24 cellular contexts compared by ENCODE assay signal in the genomic region with DNA sequence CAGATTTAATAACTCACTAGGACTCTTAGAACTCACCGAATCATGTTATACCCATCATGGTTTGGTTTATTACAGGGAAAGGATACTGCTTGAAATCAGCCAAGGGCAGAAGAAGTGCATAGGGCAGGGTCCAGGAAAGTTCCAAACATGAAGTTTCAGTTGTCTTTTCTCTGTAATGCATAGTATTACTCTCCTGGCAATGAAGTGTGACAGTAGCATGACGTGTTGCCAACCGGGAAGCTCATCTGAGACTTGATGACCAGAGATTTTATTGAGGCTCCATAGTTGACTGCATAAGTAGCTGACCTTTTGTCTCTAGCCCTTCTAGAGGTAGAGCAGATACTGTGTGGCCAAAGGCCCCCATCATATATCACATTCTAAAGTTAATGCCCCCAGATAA.
DNase-seq lines count a peak whose midpoint lies in the region; ATAC-seq, FAIRE-seq and TF ChIP-seq lines count a peak whose summit lies in the region.
"Had no signal": no experiment of that assay in that cellular context is flagged by ENCODE, and none has a peak within 500 bp of the region (broad histone marks: within the 10 kb centered on the region; RNA-seq: fewer than 3 reads in every experiment).

No MANE protein-coding gene starts in this region.

- H2AFZ ChIP-seq in GM12878 (ENCODE audit: control insufficient read depth, low read depth, low read length) = no peak overlapping the region

- no peak for TF ChIP-seq EP300 in GM12878 (IDR thresholded peaks at IDR 0.05; ENCODE audit: borderline replicate concordance in 1 of 2, control insufficient read depth in 1 of 2, low read depth in 2 of 2, low read length in 2 of 2)

- SMC1A ChIA-PET in GM12878 (lab: Charles Lee; ENCODE audit: uncharacterized antibody, unreplicated experiment) = interaction anchor here (1.6 kb wide), 1 partner anchor 31 kb away, joined by 5 read pairs; no protein-coding TSS in a partner anchor

- no peak for TF ChIP-seq POLR2A in GM12878 (IDR thresholded peaks at IDR 0.05; ENCODE audit: low read depth, low read length)

- no peaks in the 10 kb centered on the region for H3K4me1 ChIP-seq in GM12878 (ENCODE audit: control insufficient read depth, insufficient read depth, low read length)

- no peaks in the 10 kb centered on the region for H4K20me1 ChIP-seq in GM12878 (ENCODE audit: control insufficient read depth, insufficient read depth)

- H3K79me2 ChIP-seq in GM12878 (ENCODE audit: control insufficient read depth, insufficient read depth, low read length) = no peaks in the 10 kb centered on the region

- H3K27me3 Mint-ChIP-seq in activated T-helper 17 cell treated with anti-CD3 and anti-CD28 coated beads, Interleukin-2, amount 50 U/mL, for 72 hours = no peaks in the 10 kb centered on the region
- H3K27me3 Mint-ChIP-seq: CD8-positive, alpha-beta memory T cell; effector memory CD8-positive, alpha-beta T cell; stimulated activated naive CD8-positive, alpha-beta T cell treated with anti-CD3 and anti-CD28 coated beads, Interleukin-15, amount 100 ng/mL, for 72 hours had no signal

- CTCF ChIA-PET in GM12878 (lab: Yijun Ruan, JAX) = interaction anchor here (1.2 to 2.0 kb wide), 2 partner anchors 9 to 12 kb away, joined by 4 to 6 read pairs; no protein-coding TSS in a partner anchor

- intact Hi-C loops in GM12878 (cut with micrococcal nuclease; ENCODE audit: unreplicated experiment) = no loop called here

- H3K9me3 Mint-ChIP-seq in activated T-helper 17 cell treated with anti-CD3 and anti-CD28 coated beads, Interleukin-2, amount 50 U/mL, for 72 hours = no peaks in the 10 kb centered on the region
- H3K9me3 Mint-ChIP-seq: activated naive CD4-positive, alpha-beta T cell treated with anti-CD3 and anti-CD28 coated beads for 36 hours; CD8-positive, alpha-beta memory T cell; effector memory CD8-positive, alpha-beta T cell; immature natural killer cell; stimulated activated naive CD8-positive, alpha-beta T cell treated with anti-CD3 and anti-CD28 coated beads, Interleukin-15, amount 100 ng/mL, for 72 hours had no signal

- no peaks in the 10 kb centered on the region; a peak in 1 of 4 replicates for H3K36me3 ChIP-seq in GM12878 (ENCODE audit: control insufficient read depth in 2 of 2, insufficient read depth in 2 of 2, low read length in 1 of 2)

- no peak overlapping the region for H3K4me2 ChIP-seq in GM12878 (ENCODE audit: control insufficient read depth, insufficient read depth)

- no peak overlapping the region for H3K27ac Mint-ChIP-seq in activated T-helper 17 cell treated with anti-CD3 and anti-CD28 coated beads, Interleukin-2, amount 50 U/mL, for 72 hours
- H3K27ac Mint-ChIP-seq: activated naive CD4-positive, alpha-beta T cell treated with anti-CD3 and anti-CD28 coated beads for 36 hours; CD8-positive, alpha-beta memory T cell; effector memory CD8-positive, alpha-beta T cell; immature natural killer cell had no signal

- FAIRE-seq in GM12878 (lab: Jason Lieb, UNC) = no peak
- FAIRE-seq: astrocyte had no signal

- no peak overlapping the region for H3K27ac ChIP-seq in GM12878 (ENCODE audit: control insufficient read depth, insufficient read depth)
- H3K27ac ChIP-seq: WERI-Rb-1 had no signal

- BruUV-seq in GM12878 (replicated peaks; lab: Mats Ljungman, UMichigan) = no TSS peak

- RAD21 ChIA-PET in GM12878 (lab: Charles Lee; ENCODE audit: unreplicated experiment) = no interaction called here

- no peak for TF ChIP-seq RAD21 in GM12878 (IDR thresholded peaks at IDR 0.05; ENCODE audit: insufficient read depth, low read depth, low read length)

- H3K9me3 ChIP-seq in GM12878 (replicated peaks; ENCODE audit: control insufficient read depth, insufficient read depth, low read length) = no peaks in the 10 kb centered on the region

- POLR2A ChIA-PET in GM12878 (lab: Charles Lee) = no interaction called here

- in situ Hi-C loops in GM12878 (cut with MboI) = no loop called here

- peak; percentile 57 for ATAC-seq in GM18517 (IDR thresholded peaks at IDR 0.05; ENCODE audit: unreplicated experiment)
- ATAC-seq in GM19467 (IDR thresholded peaks at IDR 0.05; ENCODE audit: unreplicated experiment) = peak; percentile 39
- ATAC-seq in HG03045 (IDR thresholded peaks at IDR 0.05; ENCODE audit: unreplicated experiment) = peak; percentile 47
- peak; percentile 35 for ATAC-seq in GM12878
- ATAC-seq in activated T-helper 17 cell treated with anti-CD3 and anti-CD28 coated beads, Interleukin-2, amount 50 U/mL, for 72 hours (replicated peaks) = no peak
- ATAC-seq: effector memory CD8-positive, alpha-beta T cell; sciatic nerve; stimulated activated naive CD8-positive, alpha-beta T cell treated with anti-CD3 and anti-CD28 coated beads, Interleukin-15, amount 100 ng/mL, for 72 hours had no signal

- no peak for TF ChIP-seq CTCF in GM12878 (IDR thresholded peaks at IDR 0.05 in 2 of 3, conservative IDR thresholded peaks at IDR 0.05 in 1 of 3; ENCODE audit: control insufficient read depth in 2 of 3, extremely low read depth in 1 of 3, insufficient read depth in 1 of 3, low read depth in 3 of 3, low read length in 3 of 3)

- peak; percentile 5 for DNase-seq in GM12878 (ENCODE audit: low read depth, low spot score)
- no peak for DNase-seq in CD1c-positive myeloid dendritic cell (ENCODE audit: extremely low spot score)
- DNase-seq in NCI-H69 (lab: John Stamatoyannopoulos, UW) = no peak
- no peak for DNase-seq in ureter (ENCODE audit: low spot score)
- DNase-seq: activated CD4-positive, alpha-beta T cell treated with anti-CD3 and anti-CD28 coated beads, Interleukin-2, amount 50 U/mL, for 48 hours; activated naive CD4-positive, alpha-beta T cell treated with anti-CD3 and anti-CD28 coated beads for 36 hours; activated T-cell treated with anti-CD3 and anti-CD28 coated beads for 4 hours; CD8-positive, alpha-beta memory T cell; DMS79 treated with DMSO at 0.1 percent for 48 hours; effector memory CD8-positive, alpha-beta T cell; glutamatergic neuron; immature natural killer cell; NCI-H1105; NCI-H774; stimulated activated CD4-positive, alpha-beta T cell treated with anti-CD3 and anti-CD28 coated beads, Interleukin-1b, Interleukin-23, amount 100 ng/mL, for 48 hours; stimulated activated naive CD8-positive, alpha-beta T cell treated with anti-CD3 and anti-CD28 coated beads, Interleukin-15, amount 100 ng/mL, for 72 hours; T-helper 2 cell; WERI-Rb-1 had no signal

- no peak overlapping the region for H3K9ac ChIP-seq in GM12878 (ENCODE audit: control insufficient read depth, insufficient read depth, low read length)

- no peaks in the 10 kb centered on the region for H3K27me3 ChIP-seq in GM12878 (replicated peaks in 1 of 2; ENCODE audit: control insufficient read depth in 2 of 2, insufficient read depth in 2 of 2, low read length in 1 of 2)

- peaks cover 78% of the 10 kb centered on the region for H3K36me3 Mint-ChIP-seq in activated T-helper 17 cell treated with anti-CD3 and anti-CD28 coated beads, Interleukin-2, amount 50 U/mL, for 72 hours (ENCODE audit: low read depth)

- no peaks in the 10 kb centered on the region for H3K4me1 Mint-ChIP-seq in activated T-helper 17 cell treated with anti-CD3 and anti-CD28 coated beads, Interleukin-2, amount 50 U/mL, for 72 hours
- H3K4me1 Mint-ChIP-seq: CD8-positive, alpha-beta memory T cell; immature natural killer cell; stimulated activated naive CD8-positive, alpha-beta T cell treated with anti-CD3 and anti-CD28 coated beads, Interleukin-15, amount 100 ng/mL, for 72 hours had no signal

- WGBS in GM12878 (ENCODE audit: insufficient coverage, insufficient replicate concordance, low lambda C conversion rate, missing lambda C conversion rate) = 76% methylated on average over 3 of the region's 3 CpGs

- no peak overlapping the region for H3K4me3 Mint-ChIP-seq in activated T-helper 17 cell treated with anti-CD3 and anti-CD28 coated beads, Interleukin-2, amount 50 U/mL, for 72 hours
- H3K4me3 Mint-ChIP-seq: activated naive CD4-positive, alpha-beta T cell treated with anti-CD3 and anti-CD28 coated beads for 36 hours; CD8-positive, alpha-beta memory T cell; effector memory CD8-positive, alpha-beta T cell; immature natural killer cell; stimulated activated naive CD8-positive, alpha-beta T cell treated with anti-CD3 and anti-CD28 coated beads, Interleukin-15, amount 100 ng/mL, for 72 hours had no signal

- no peak overlapping the region for H3K4me3 ChIP-seq in GM12878

TF ChIP-seq in GM12878, 131 proteins besides CTCF, POLR2A, EP300 and RAD21 (continues in another document):
- no peak for TF ChIP-seq RUNX3 (IDR thresholded peaks at IDR 0.05; ENCODE audit: low read length)
- TF ChIP-seq IKZF1 (conservative IDR thresholded peaks at IDR 0.05) = no peak
- TF ChIP-seq, protein P1, sequence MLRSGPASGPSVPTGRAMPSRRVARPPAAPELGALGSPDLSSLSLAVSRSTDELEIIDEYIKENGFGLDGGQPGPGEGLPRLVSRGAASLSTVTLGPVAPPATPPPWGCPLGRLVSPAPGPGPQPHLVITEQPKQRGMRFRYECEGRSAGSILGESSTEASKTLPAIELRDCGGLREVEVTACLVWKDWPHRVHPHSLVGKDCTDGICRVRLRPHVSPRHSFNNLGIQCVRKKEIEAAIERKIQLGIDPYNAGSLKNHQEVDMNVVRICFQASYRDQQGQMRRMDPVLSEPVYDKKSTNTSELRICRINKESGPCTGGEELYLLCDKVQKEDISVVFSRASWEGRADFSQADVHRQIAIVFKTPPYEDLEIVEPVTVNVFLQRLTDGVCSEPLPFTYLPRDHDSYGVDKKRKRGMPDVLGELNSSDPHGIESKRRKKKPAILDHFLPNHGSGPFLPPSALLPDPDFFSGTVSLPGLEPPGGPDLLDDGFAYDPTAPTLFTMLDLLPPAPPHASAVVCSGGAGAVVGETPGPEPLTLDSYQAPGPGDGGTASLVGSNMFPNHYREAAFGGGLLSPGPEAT (IDR thresholded peaks at IDR 0.05; ENCODE audit: low read depth) = no peak
- TF ChIP-seq RFX5 (IDR thresholded peaks at IDR 0.05; ENCODE audit: low read depth, low read length) = no peak
- TF ChIP-seq, protein P2, sequence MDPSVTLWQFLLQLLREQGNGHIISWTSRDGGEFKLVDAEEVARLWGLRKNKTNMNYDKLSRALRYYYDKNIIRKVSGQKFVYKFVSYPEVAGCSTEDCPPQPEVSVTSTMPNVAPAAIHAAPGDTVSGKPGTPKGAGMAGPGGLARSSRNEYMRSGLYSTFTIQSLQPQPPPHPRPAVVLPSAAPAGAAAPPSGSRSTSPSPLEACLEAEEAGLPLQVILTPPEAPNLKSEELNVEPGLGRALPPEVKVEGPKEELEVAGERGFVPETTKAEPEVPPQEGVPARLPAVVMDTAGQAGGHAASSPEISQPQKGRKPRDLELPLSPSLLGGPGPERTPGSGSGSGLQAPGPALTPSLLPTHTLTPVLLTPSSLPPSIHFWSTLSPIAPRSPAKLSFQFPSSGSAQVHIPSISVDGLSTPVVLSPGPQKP (IDR thresholded peaks at IDR 0.05; ENCODE audit: low read depth, low read length) = no peak
